In the genomic region with DNA sequence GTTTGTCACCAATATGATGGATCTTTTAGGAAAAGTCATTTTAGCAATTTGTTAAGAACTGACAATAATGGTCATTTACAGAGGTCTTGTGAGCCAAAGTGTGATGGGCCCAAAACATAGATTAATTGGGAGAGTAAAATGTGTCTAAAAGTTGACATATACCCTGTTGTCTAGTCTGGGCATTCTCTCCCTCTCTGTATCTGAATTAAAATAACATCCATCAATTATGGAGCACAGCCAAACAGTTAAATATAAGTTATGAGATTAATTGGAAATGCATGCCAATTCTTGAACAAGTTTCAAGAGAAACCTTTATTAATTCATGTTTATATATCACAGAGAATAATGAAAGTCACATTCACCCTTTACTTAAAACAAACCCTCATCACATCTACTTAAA, we compare ENCODE assay signal across 3 cellular contexts.
TF ChIP-seq lines count a peak whose summit lies in the region.

No MANE protein-coding gene starts in this region.

TF ChIP-seq in SK-N-SH treated with all-trans-retinoic acid at 6 μM for 48 hours, 23 proteins besides CTCF, POLR2A, EP300 and RAD21:
- TF ChIP-seq ZFP30 (CRISPR knock-in tag; IDR thresholded peaks at IDR 0.05), result peak; percentile 59
- peak; percentile 51 for TF ChIP-seq ISL1 (CRISPR knock-in tag; IDR thresholded peaks at IDR 0.05)
- no peak for TF ChIP-seq ZC3H10 (CRISPR knock-in tag; IDR thresholded peaks at IDR 0.05)
- no peak for TF ChIP-seq ZNF565 (CRISPR knock-in tag; conservative IDR thresholded peaks at IDR 0.05; ENCODE audit: low read depth)

TF ChIP-seq in SK-N-SH, 30 proteins besides CTCF, POLR2A, EP300 and RAD21:
- TF ChIP-seq YY1 (IDR thresholded peaks at IDR 0.05; ENCODE audit: low read depth) (no peak), FOSL2 (IDR thresholded peaks at IDR 0.05; ENCODE audit: borderline replicate concordance, low read depth) (no peak)

TF ChIP-seq in A549, 52 proteins besides CTCF, POLR2A, EP300 and RAD21:
- TF ChIP-seq, protein P1, sequence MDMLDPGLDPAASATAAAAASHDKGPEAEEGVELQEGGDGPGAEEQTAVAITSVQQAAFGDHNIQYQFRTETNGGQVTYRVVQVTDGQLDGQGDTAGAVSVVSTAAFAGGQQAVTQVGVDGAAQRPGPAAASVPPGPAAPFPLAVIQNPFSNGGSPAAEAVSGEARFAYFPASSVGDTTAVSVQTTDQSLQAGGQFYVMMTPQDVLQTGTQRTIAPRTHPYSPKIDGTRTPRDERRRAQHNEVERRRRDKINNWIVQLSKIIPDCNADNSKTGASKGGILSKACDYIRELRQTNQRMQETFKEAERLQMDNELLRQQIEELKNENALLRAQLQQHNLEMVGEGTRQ (IDR thresholded peaks at IDR 0.05), result no peak
- TF ChIP-seq FOSL2 (IDR thresholded peaks at IDR 0.05) (no peak), FOSL2 (CRISPR knock-in tag; IDR thresholded peaks at IDR 0.05) (no peak), EHF (CRISPR knock-in tag; IDR thresholded peaks at IDR 0.05) (no peak), RARB (CRISPR knock-in tag; IDR thresholded peaks at IDR 0.05) (no peak), NFE2L2 (conservative IDR thresholded peaks at IDR 0.05; ENCODE audit: low read length) (no peak), CHD4 (IDR thresholded peaks at IDR 0.05; ENCODE audit: borderline replicate concordance) (no peak), TFCP2L1 (CRISPR knock-in tag; IDR thresholded peaks at IDR 0.05) (no peak), HOXA7 (CRISPR knock-in tag; IDR thresholded peaks at IDR 0.05) (no peak), FOXS1 (CRISPR knock-in tag; IDR thresholded peaks at IDR 0.05) (no peak), GATA3 (IDR thresholded peaks at IDR 0.05; ENCODE audit: borderline replicate concordance) (no peak), ESRRA (IDR thresholded peaks at IDR 0.05; ENCODE audit: borderline replicate concordance, low read length) (no peak), CBX8 (IDR thresholded peaks at IDR 0.05) (no peak), NR3C1 (IDR thresholded peaks at IDR 0.05) (no peak)
- TF ChIP-seq, protein P2, sequence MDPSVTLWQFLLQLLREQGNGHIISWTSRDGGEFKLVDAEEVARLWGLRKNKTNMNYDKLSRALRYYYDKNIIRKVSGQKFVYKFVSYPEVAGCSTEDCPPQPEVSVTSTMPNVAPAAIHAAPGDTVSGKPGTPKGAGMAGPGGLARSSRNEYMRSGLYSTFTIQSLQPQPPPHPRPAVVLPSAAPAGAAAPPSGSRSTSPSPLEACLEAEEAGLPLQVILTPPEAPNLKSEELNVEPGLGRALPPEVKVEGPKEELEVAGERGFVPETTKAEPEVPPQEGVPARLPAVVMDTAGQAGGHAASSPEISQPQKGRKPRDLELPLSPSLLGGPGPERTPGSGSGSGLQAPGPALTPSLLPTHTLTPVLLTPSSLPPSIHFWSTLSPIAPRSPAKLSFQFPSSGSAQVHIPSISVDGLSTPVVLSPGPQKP (IDR thresholded peaks at IDR 0.05; ENCODE audit: low read depth, low read length), result no peak
TF ChIP-seq in A549: peak in this region for 0.
